Comparison of ENCODE assay signal across 8 cellular contexts in the genomic region with DNA sequence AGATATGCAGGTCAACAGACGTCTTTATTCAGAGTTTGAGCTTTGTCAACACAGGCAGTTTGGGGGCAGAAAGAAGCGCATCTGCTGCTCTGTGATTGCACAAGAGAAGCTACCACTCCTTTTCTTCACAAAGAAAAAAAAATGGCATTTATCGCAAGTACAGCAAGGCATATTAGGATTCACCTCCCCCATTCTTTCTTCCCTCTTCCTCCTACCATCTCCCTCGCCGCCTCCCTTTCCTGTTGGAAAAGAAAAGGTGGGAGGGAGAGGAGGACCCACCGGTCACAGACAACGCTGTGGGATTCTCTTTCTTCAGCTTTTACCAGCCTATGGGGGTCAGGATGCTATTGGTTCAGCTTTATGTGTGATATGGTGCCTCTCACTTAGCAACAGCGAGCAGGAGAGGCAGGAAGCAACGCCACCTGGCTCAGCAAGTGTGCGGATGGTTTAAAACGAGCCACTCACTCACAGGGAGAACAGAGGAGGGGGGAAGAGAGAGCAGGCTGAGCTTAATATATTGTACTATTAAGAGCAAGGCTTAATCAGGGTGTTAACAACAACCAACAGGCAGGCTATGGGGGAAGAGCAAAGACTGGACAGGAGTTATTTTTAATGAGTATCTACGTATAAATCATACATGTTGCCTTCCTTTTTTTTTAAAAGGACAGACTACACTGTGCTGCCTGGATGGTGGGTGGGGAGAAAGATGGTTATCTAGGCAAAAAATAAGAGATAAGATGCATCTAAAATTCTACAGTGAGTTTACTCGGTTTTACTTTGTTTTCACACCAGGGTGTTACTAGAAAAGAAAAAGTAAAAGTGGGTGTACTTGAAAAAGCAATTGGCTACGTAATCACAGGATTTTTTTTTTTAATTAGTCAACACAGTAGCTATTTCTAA.
DNase-seq lines count a peak whose midpoint lies in the region; ATAC-seq, FAIRE-seq and TF ChIP-seq lines count a peak whose summit lies in the region.

No MANE protein-coding gene starts in this region.

- intact Hi-C loops in heart right ventricle (cut with DNase I): loop anchor here in 7 of 10 donors (1.0 to 10.0 kb wide), 9 partner anchors 43 to 317 kb away; partner anchors contain the start of gene MAML3 (in 4 of the 7)
- intact Hi-C loops in ovary (cut with DNase I): loop anchor here in 2 of 4 donors (5.0 to 10.0 kb wide), 5 partner anchors 103 to 314 kb away; partner anchors contain the start of gene MAML3 (in 2 of the 2)

- no peak for DNase-seq in GM12891 (ENCODE audit: insufficient read length, low spot score)
- DNase-seq in LNCaP clone FGC (ENCODE audit: low read depth): no peak
- DNase-seq in RPMI7951 (ENCODE audit: low read depth): peak; percentile 45
- DNase-seq in amygdala (lab: John Stamatoyannopoulos, UW): peak in 37 of 56 donors; percentile 5 to 71 (median 29)
- peak; percentile 15 to 56 for DNase-seq in heart right ventricle
- peak; percentile 68 to 78 (median 68) for DNase-seq in ovary
- no peak for DNase-seq in NK-92 (lab: John Stamatoyannopoulos, UW; ENCODE audit: unreplicated experiment)

- H3K4me3 ChIP-seq in LNCaP clone FGC (ENCODE audit: low read depth, low read length) (no peak overlapping the region), heart right ventricle (peak overlapping the region in 9 of 10 donors; percentile 16 to 55 (median 49)), ovary (peak overlapping the region; percentile 17)

- no peak for TF ChIP-seq POLR2A in GM12891 (IDR thresholded peaks at IDR 0.05; ENCODE audit: low read depth, low read length)
- no peak for TF ChIP-seq POLR2A in ovary (IDR thresholded peaks at IDR 0.05)

- peak; percentile 60 to 90 (median 83) for ATAC-seq in heart right ventricle
- ATAC-seq in GM21737 (IDR thresholded peaks at IDR 0.05; ENCODE audit: unreplicated experiment): no peak

- H3K27me3 ChIP-seq in heart right ventricle: no peaks in the 10 kb centered on the region
- no peaks in the 10 kb centered on the region for H3K27me3 ChIP-seq in ovary

- H3K27ac ChIP-seq in heart right ventricle (peak overlapping the region in 9 of 10 donors; percentile 21 to 84 (median 66)), ovary (peak overlapping the region; percentile 62 to 85)

- peak; percentile 74 for FAIRE-seq in GM12891 (lab: Jason Lieb, UNC)

- 0 out of 2 replicates have a peak, but pooled peaks have one; percentile 7 for TF ChIP-seq CTCF in LNCaP clone FGC (IDR thresholded peaks at IDR 0.05; ENCODE audit: control insufficient read depth, extremely low read depth, insufficient read depth)
- TF ChIP-seq CTCF in heart right ventricle (IDR thresholded peaks at IDR 0.05): peak in 4 of 9 donors; percentile 9 to 57 (median 50)
- TF ChIP-seq CTCF in ovary (IDR thresholded peaks at IDR 0.05): no peak

- 12% methylated on average over 14 of the region's 14 CpGs for WGBS in heart right ventricle, 2 donors
- 2 to 4% (median 2%) methylated on average over 14 of the region's 14 CpGs for WGBS in ovary, 3 donors

- H3K4me1 ChIP-seq in heart right ventricle: peaks cover 2 to 60% (median 46%) of the 10 kb centered on the region in 9 donors
- peaks cover 5% of the 10 kb centered on the region for H3K4me1 ChIP-seq in ovary (ENCODE audit: insufficient read depth)

- no peaks in the 10 kb centered on the region for H3K36me3 ChIP-seq in heart right ventricle
- no peaks in the 10 kb centered on the region for H3K36me3 ChIP-seq in ovary

- H3K9me3 ChIP-seq in heart right ventricle (no peaks in the 10 kb centered on the region), ovary (no peaks in the 10 kb centered on the region)

- TF ChIP-seq EP300 in ovary (IDR thresholded peaks at IDR 0.05): no peak

TF ChIP-seq in GM12891, 5 proteins besides CTCF, POLR2A, EP300 and RAD21:
- TF ChIP-seq POU2F2 (IDR thresholded peaks at IDR 0.05; ENCODE audit: low read depth, low read length): no peak
- no peak for TF ChIP-seq TAF1 (IDR thresholded peaks at IDR 0.05; ENCODE audit: low read depth, low read length)
- no peak for TF ChIP-seq PAX5 (IDR thresholded peaks at IDR 0.05; ENCODE audit: insufficient read depth, low read length, severe bottlenecking)

Comparison
In these comparisons a context has a peak if more than half of its experiments do, and no peak if none do; other contexts are left out.
1. DNase-seq: peak in RPMI7951 (single experiment), amygdala (37 of 56), heart right ventricle (2 of 2) and ovary (5 of 5); none in GM12891 (single experiment), LNCaP clone FGC (single experiment) and NK-92 (single experiment).